Comparison of ENCODE assay signal across 21 cellular contexts in the genomic region with DNA sequence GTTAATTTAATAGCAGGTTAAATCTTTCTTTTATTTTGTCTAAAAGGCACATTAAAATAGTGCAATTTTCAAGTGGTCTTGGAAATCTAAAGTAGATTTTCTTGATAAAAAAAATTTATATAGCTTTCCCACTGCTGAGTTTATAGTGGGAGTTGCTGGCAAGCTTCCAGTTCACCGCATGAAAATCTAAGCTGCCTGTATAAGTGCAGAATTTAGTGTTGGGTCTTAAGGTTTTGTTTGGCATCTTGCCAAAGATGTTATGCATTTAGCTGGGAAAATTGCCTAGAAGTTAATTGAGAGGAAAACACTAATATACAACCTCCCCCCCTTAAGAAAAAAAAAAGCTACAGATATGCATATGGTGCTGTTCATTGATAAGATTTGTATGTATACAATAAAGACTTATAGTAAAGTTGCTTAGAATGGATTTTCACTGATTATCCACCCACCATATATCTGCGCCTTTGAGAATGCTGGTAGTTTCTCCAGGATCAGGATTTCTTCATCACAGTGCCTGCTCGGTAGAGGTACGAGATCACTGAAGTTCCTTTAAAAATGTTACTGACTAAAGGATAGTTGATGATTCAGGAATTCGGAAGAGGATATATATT.
DNase-seq lines count a peak whose midpoint lies in the region; ATAC-seq and TF ChIP-seq lines count a peak whose summit lies in the region.
"Had no signal": no experiment of that assay in that cellular context is flagged by ENCODE, and none has a peak within 500 bp of the region (broad histone marks: within the 10 kb centered on the region; RNA-seq: fewer than 3 reads in every experiment).

No MANE protein-coding gene starts in this region.

- TF ChIP-seq CTCF in astrocyte of the cerebellum (IDR thresholded peaks at IDR 0.05; ENCODE audit: low read depth, low read length, missing control alignments) (no peak), GM10248 (IDR thresholded peaks at IDR 0.05; ENCODE audit: control extremely low read depth, extremely low read depth, low read depth, missing control alignments) (no peak)

- DNase-seq in DMS 273 treated with DMSO at 0.1 percent for 48 hours (lab: John Stamatoyannopoulos, UW), result peak; percentile 23
- peak; percentile 93 for DNase-seq in NCI-H1105 treated with DMSO at 0.1 percent for 48 hours (lab: John Stamatoyannopoulos, UW)
- DNase-seq in NCI-H446 treated with DMSO at 0.1 percent for 48 hours (lab: John Stamatoyannopoulos, UW), result peak; percentile 67
- DNase-seq in astrocyte of the cerebellum (ENCODE audit: low read depth), result peak; percentile 16
- no peak for DNase-seq in T-helper 2 cell
- no peak for DNase-seq in GM10248 (ENCODE audit: extremely low spot score)
- DNase-seq: activated CD4-positive, alpha-beta T cell treated with anti-CD3 and anti-CD28 coated beads, Interleukin-2, amount 50 U/mL, for 1 hour; activated naive CD4-positive, alpha-beta T cell treated with anti-CD3 and anti-CD28 coated beads for 36 hours; C1 segment of cervical spinal cord; Calu3; left ventricle myocardium superior; NCI-H1048; psoas muscle; SHP77; stimulated activated naive CD4-positive, alpha-beta T cell treated with Interleukin-2 at 50 U/mL for 16 hours; SW 1271 had no signal

- H3K4me3 ChIP-seq in astrocyte of the cerebellum (ENCODE audit: low read depth, low read length), result no peak overlapping the region
- H3K4me3 ChIP-seq: breast epithelium, psoas muscle had no signal

- CTCF ChIA-PET in GM10248 (lab: Yijun Ruan, JAX), result interaction anchor here (1.3 to 1.7 kb wide), 2 partner anchors 20 to 262 kb away, joined by 3 to 4 read pairs; no protein-coding TSS in a partner anchor

- POLR2A ChIA-PET in GM10248 (lab: Yijun Ruan, JAX), result no interaction called here

- in situ Hi-C loops in astrocyte of the cerebellum (cut with HindIII; ENCODE audit: low sequenced_read_pairs), result no loop called here

- no peak for ATAC-seq in GM19463 (IDR thresholded peaks at IDR 0.05; ENCODE audit: unreplicated experiment)
- ATAC-seq in GM21786 (IDR thresholded peaks at IDR 0.05; ENCODE audit: unreplicated experiment), result no peak
- ATAC-seq: HCT116, left ventricle myocardium superior, Panc1, psoas muscle had no signal

Comparison
In these comparisons a context has a peak if more than half of its experiments do, and no peak if none do; other contexts are left out.
1. DNase-seq: peak in DMS 273 treated with DMSO at 0.1 percent for 48 hours (single experiment), NCI-H1105 treated with DMSO at 0.1 percent for 48 hours (single experiment), NCI-H446 treated with DMSO at 0.1 percent for 48 hours (single experiment) and astrocyte of the cerebellum (single experiment); none in T-helper 2 cell (0 of 5) and GM10248 (single experiment).